8 cellular contexts compared by ENCODE assay signal in the genomic region with DNA sequence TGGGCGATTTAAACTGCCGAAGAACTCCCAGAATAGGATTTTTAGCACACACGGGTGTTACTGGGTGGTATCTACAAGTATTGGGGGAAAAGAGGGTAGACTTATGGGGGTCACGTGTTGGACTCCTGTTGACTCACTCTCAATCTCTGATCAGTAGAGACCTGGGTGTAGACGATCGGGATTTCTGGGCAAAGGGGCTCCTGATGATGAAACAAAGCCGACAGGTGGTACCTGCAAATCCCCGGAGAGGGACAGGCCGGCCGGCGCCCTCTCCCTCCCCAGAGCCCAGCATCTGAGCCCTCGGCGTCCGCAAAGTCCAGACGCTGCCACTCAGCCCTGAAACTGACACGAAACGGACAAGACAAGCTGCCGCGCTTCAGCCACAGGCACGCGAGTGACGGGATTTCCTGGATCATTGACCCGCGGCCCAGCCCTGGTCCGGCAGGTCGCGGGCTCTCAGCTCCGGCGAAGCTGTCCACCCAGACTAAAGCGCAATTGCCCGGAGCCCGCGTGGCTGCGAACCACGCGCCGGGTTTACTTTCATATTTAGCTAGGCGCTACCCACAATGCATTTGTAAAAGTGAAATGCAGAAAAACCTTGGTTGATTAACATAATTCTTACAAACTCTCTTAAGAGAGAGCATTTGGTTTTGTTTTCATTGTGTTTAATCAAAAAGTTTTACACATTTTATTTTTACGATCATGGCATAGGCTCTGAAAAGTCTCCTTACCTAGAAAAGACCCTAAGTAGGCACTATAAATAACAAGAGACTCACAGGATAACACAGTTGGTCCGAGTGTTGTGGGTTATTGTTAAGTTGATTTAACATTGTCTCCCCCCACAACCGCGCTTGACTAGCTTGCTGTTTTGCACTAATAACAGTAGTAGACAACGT. TPM values are rescaled to one million over a fixed set of nuclear protein-coding genes. Genes with fewer than 3 reads are reported as not detected.
DNase-seq lines count a peak whose midpoint lies in the region; ATAC-seq and TF ChIP-seq lines count a peak whose summit lies in the region.

No MANE protein-coding gene starts in this region.

- peak; percentile 67 for ATAC-seq in GM21381 (IDR thresholded peaks at IDR 0.05; ENCODE audit: unreplicated experiment)

- H4K20me1 ChIP-seq in OCI-LY1 (ENCODE audit: insufficient read depth, low read length) = no peaks in the 10 kb centered on the region

- H3K9me2 ChIP-seq in OCI-LY1 (ENCODE audit: low read depth, low read length) = no peaks in the 10 kb centered on the region

- H3K36me3 ChIP-seq in OCI-LY1 (ENCODE audit: insufficient read depth, low read length) = no peaks in the 10 kb centered on the region

- DNase-seq in Caki2 (ENCODE audit: low read depth) (peak; percentile 88), HUDEP-2 (lab: John Stamatoyannopoulos, UW; ENCODE audit: unreplicated experiment in 76 of 76) (peak in 73 of 76 experiments; percentile 15 to 86 (median 62)), activated T-cell treated with anti-CD3 and anti-CD28 coated beads for 1 hour (ENCODE audit: low read depth) (peak; percentile 46), epidermal melanocyte (ENCODE audit: insufficient read length, low spot score) (peak; percentile 79)
- DNase-seq in stimulated activated CD8-positive, alpha-beta memory T cell treated with anti-CD3 and anti-CD28 coated beads, Interleukin-2, amount 100 ng/mL, for 48 hours (ENCODE audit: low read depth in 2 of 2) = peak; percentile 36 to 44

- 0 out of 2 replicates have a peak, but pooled peaks cover 3% of the 10 kb centered on the region for H3K9me3 ChIP-seq in OCI-LY1 (ENCODE audit: low read length)
- H3K9me3 ChIP-seq in mononuclear cell (ENCODE audit: low read depth, low read length) = no peaks in the 10 kb centered on the region

- H3K4me1 ChIP-seq in OCI-LY1 (ENCODE audit: insufficient read depth, low read length, severe bottlenecking) (peaks cover 18% of the 10 kb centered on the region), mononuclear cell (ENCODE audit: insufficient read depth, low read length) (peaks cover 13% of the 10 kb centered on the region)

- TF ChIP-seq CTCF in OCI-LY1 (IDR thresholded peaks at IDR 0.05; ENCODE audit: low read length) = no peak

- H3K4me3 ChIP-seq in OCI-LY1 (ENCODE audit: low read depth, low read length, poor library complexity, severe bottlenecking) (peak overlapping the region; percentile 77), mononuclear cell (ENCODE audit: low read length) (peak overlapping the region; percentile 91)

- H3K9ac ChIP-seq in OCI-LY1 (ENCODE audit: low read length) = peak overlapping the region; percentile 84

- H3K27me3 ChIP-seq in OCI-LY1 (ENCODE audit: insufficient read depth, low read length) = no peaks in the 10 kb centered on the region
- H3K27me3 ChIP-seq in mononuclear cell (ENCODE audit: insufficient read depth, low read length) = no peaks in the 10 kb centered on the region

- peaks cover 4% of the 10 kb centered on the region for H3F3A ChIP-seq in OCI-LY1 (ENCODE audit: insufficient read depth, low read length)

- peak overlapping the region; percentile 63 for H3K27ac ChIP-seq in OCI-LY1 (ENCODE audit: low read depth, low read length, poor library complexity, severe bottlenecking)

- H3K4me2 ChIP-seq in OCI-LY1 (ENCODE audit: low read length) = peak overlapping the region; percentile 77

- no peaks in the 10 kb centered on the region for H3K79me2 ChIP-seq in OCI-LY1 (ENCODE audit: insufficient read depth, low read length)

- H2AFZ ChIP-seq in OCI-LY1 (ENCODE audit: low read length) = peak overlapping the region; percentile 46

- in situ Hi-C loops in Caki2 (cut with HindIII; ENCODE audit: low pct_unique_long_range_greater_than_20kb, low sequenced_read_pairs) = no loop called here

RNA-seq across cellular contexts. Expression of gene EZH2, which starts 56.9 kb away (rescaled TPM):
- total RNA-seq in Caki2 (2014; rRNA removed; shearing (Covaris generic); ENCODE audit: low replicate concordance) = 9.4 and 23.7 TPM in 2 replicates
- total RNA-seq in mononuclear cell = 20.4 TPM

Comparison
In these comparisons a context has a peak if more than half of its experiments do, and no peak if none do; other contexts are left out.
1. Peak in every context shown above with its lines: DNase-seq, ATAC-seq, H3K4me3 ChIP-seq and H3K27ac ChIP-seq.